ENCODE assay signal across 27 cellular contexts in the genomic region with DNA sequence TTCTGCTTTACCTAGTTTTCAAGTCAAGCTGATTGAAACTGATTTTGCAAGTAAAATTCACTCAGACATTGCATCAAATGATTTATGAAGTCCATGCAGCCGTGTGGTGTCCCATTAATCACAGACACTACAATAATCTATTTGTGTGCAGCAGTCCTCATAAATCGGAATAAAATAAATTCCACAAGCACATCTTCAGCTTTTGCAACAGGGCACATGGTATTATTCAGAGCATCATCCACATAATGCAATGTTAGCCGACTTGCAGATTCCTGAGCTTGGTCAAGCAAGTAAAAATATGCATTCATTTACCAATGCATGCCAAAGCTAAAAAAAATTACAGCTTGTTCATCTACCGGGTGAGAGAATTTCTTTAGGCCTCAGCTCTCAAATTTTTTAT. TPM values are rescaled to one million over a fixed set of nuclear protein-coding genes. Genes with fewer than 3 reads are reported as not detected.
A peak's percentile ranks its signal among the peaks of the same experiment; 100 is the strongest.
DNase-seq lines count a peak whose midpoint lies in the region; ATAC-seq, FAIRE-seq and TF ChIP-seq lines count a peak whose summit lies in the region.
"Had no signal": no experiment of that assay in that cellular context is flagged by ENCODE, and none has a peak within 500 bp of the region (broad histone marks: within the 10 kb centered on the region; RNA-seq: fewer than 3 reads in every experiment).

No MANE protein-coding gene starts in this region.

- POLR2A ChIA-PET in HepG2 (lab: Yijun Ruan, JAX): no interaction called here

- no peaks in the 10 kb centered on the region for H3K9me3 ChIP-seq in mesodermal cell (ENCODE audit: control insufficient read depth, low read length)
- no peaks in the 10 kb centered on the region for H3K9me3 ChIP-seq in HepG2 (ENCODE audit: low read length)
- H3K9me3 ChIP-seq: esophagus squamous epithelium had no signal

- H3K36me3 ChIP-seq in mesodermal cell (ENCODE audit: control insufficient read depth, insufficient read depth, low read length): no peaks in the 10 kb centered on the region
- H3K36me3 ChIP-seq in HepG2 (replicated peaks in 1 of 2; ENCODE audit: control insufficient read depth in 1 of 2, insufficient read depth in 2 of 2, low read length in 2 of 2): no peaks in the 10 kb centered on the region
- H3K36me3 ChIP-seq: esophagus squamous epithelium had no signal

- H3K9ac ChIP-seq in HepG2 (ENCODE audit: insufficient read depth, low read depth, low read length): no peak overlapping the region

- H3K4me3 Mint-ChIP-seq in activated T-helper 2 cell treated with anti-CD3 and anti-CD28 coated beads, Interferon-gamma antibody, Interleukin-2, Interleukin-4, amounts not matched to agents 10 μg/mL and 5 μg/mL and 100 μg/mL, durations not matched to agents 14 hours and 24 hours and 36 hours (ENCODE audit: low read depth): no peak overlapping the region
- H3K4me3 Mint-ChIP-seq: CD8-positive, alpha-beta T cell; effector memory CD8-positive, alpha-beta T cell; memory B cell; nephron; T-helper 17 cell had no signal

- H3K4me2 ChIP-seq in HepG2 (ENCODE audit: low read depth, low read length): no peak overlapping the region

- peak overlapping the region; percentile 19 for H3K27ac ChIP-seq in mesodermal cell (ENCODE audit: low read depth, low read length, severe bottlenecking)
- no peak overlapping the region for H3K27ac ChIP-seq in HepG2 (ENCODE audit: extremely low read length, insufficient read depth, low read length)
- H3K27ac ChIP-seq in coronary artery: no peak overlapping the region
- H3K27ac ChIP-seq: esophagus squamous epithelium, HL-60 had no signal

- intact Hi-C loops in HepG2 (cut with micrococcal nuclease; ENCODE audit: unreplicated experiment): no loop called here
- intact Hi-C loops in activated T-helper 2 cell treated with anti-CD3 and anti-CD28 coated beads, Interferon-gamma antibody, Interleukin-2, Interleukin-4, amounts not matched to agents 10 μg/mL and 5 μg/mL and 100 μg/mL, durations not matched to agents 14 hours and 24 hours and 36 hours (cut with micrococcal nuclease): no loop called here

- H4K20me1 ChIP-seq in HepG2 (ENCODE audit: insufficient read depth, low read length): no peaks in the 10 kb centered on the region

- CTCF ChIA-PET in HepG2 (lab: Yijun Ruan, JAX; ENCODE audit: low intra/inter-chr PET ratio, low total read pairs): no interaction called here

- ATAC-seq in HepG2: no peak
- ATAC-seq: CD8-positive, alpha-beta T cell; effector memory CD8-positive, alpha-beta T cell; K562; T-helper 17 cell had no signal

- no peak for TF ChIP-seq RAD21 in HepG2 (CRISPR knock-in tag; IDR thresholded peaks at IDR 0.05)

- H3K4me1 Mint-ChIP-seq in activated T-helper 2 cell treated with anti-CD3 and anti-CD28 coated beads, Interferon-gamma antibody, Interleukin-2, Interleukin-4, amounts not matched to agents 10 μg/mL and 5 μg/mL and 100 μg/mL, durations not matched to agents 14 hours and 24 hours and 36 hours (ENCODE audit: low read depth): peaks cover 11% of the 10 kb centered on the region
- H3K4me1 Mint-ChIP-seq: memory B cell had no signal

- TF ChIP-seq CTCF in AG09309 (IDR thresholded peaks at IDR 0.05; ENCODE audit: control insufficient read depth, insufficient read depth, low read depth, low read length, missing control alignments) (no peak), cardiac fibroblast (IDR thresholded peaks at IDR 0.05; ENCODE audit: low read depth, low read length) (no peak), HepG2 (CRISPR knock-in tag; IDR thresholded peaks at IDR 0.05) (no peak), coronary artery (IDR thresholded peaks at IDR 0.05) (no peak)

- 81 to 89% methylated on average over 3 of the region's 4 CpGs for WGBS in mesodermal cell (ENCODE audit: insufficient coverage in 2 of 2), 2 experiments
- WGBS in HepG2 (ENCODE audit: low lambda C conversion rate): 53% methylated on average over 4 of the region's 4 CpGs

- no peaks in the 10 kb centered on the region for H3K36me3 Mint-ChIP-seq in activated T-helper 2 cell treated with anti-CD3 and anti-CD28 coated beads, Interferon-gamma antibody, Interleukin-2, Interleukin-4, amounts not matched to agents 10 μg/mL and 5 μg/mL and 100 μg/mL, durations not matched to agents 14 hours and 24 hours and 36 hours (ENCODE audit: low read depth)
- H3K36me3 Mint-ChIP-seq: CD8-positive, alpha-beta T cell; memory B cell had no signal

- BruUV-seq in HepG2 (replicated peaks; lab: Mats Ljungman, UMichigan): no TSS peak

- H3K4me1 ChIP-seq in mesodermal cell (ENCODE audit: control insufficient read depth, insufficient read depth, low read length, poor library complexity, severe bottlenecking) (peaks cover 21% of the 10 kb centered on the region), HepG2 (ENCODE audit: insufficient read depth, low read length) (peaks cover 10% of the 10 kb centered on the region)
- H3K4me1 ChIP-seq: esophagus squamous epithelium had no signal

- H3K4me3 ChIP-seq in AG09309 (ENCODE audit: control insufficient read depth, low read depth, low read length) (no peak overlapping the region), cardiac fibroblast (replicated peaks in 1 of 2; ENCODE audit: low read depth in 2 of 2, low read length in 2 of 2) (no peak overlapping the region), mesodermal cell (ENCODE audit: extremely low read depth, insufficient read depth, low read length, poor library complexity, severe bottlenecking) (no peak overlapping the region), HepG2 (replicated peaks in 1 of 3; ENCODE audit: insufficient read depth in 1 of 3, low read depth in 2 of 3, low read length in 3 of 3) (no peak overlapping the region), coronary artery (no peak overlapping the region)
- H3K4me3 ChIP-seq: esophagus squamous epithelium, K562 had no signal

- in situ Hi-C loops in HepG2 (cut with HindIII; ENCODE audit: extremely low pct_ligation_motif_present, low pct_unique_long_range_greater_than_20kb): no loop called here

- H2AFZ ChIP-seq in HepG2 (ENCODE audit: low read length): no peak overlapping the region

- H3K27me3 Mint-ChIP-seq in activated T-helper 2 cell treated with anti-CD3 and anti-CD28 coated beads, Interferon-gamma antibody, Interleukin-2, Interleukin-4, amounts not matched to agents 10 μg/mL and 5 μg/mL and 100 μg/mL, durations not matched to agents 14 hours and 24 hours and 36 hours (ENCODE audit: low read depth): peaks cover 26% of the 10 kb centered on the region
- H3K27me3 Mint-ChIP-seq: progenitor cell of endocrine pancreas, T-helper 17 cell had no signal

- H3K27me3 ChIP-seq in HepG2 (ENCODE audit: control insufficient read depth in 1 of 2, insufficient read depth in 2 of 2, low read length in 2 of 2): no peaks in the 10 kb centered on the region
- H3K27me3 ChIP-seq: esophagus squamous epithelium had no signal

- TF ChIP-seq POLR2A in HepG2 (IDR thresholded peaks at IDR 0.05; ENCODE audit: insufficient read depth in 1 of 2, low read depth in 2 of 2, low read length in 2 of 2): no peak

- peak; percentile 66 for DNase-seq in AG09309 (ENCODE audit: low read depth)
- DNase-seq in M059J (ENCODE audit: low read depth): peak; percentile 36
- peak; percentile 39 to 52 for DNase-seq in cardiac fibroblast (ENCODE audit: low read depth in 2 of 2)
- no peak for DNase-seq in HepG2 (ENCODE audit: low spot score)
- no peak for DNase-seq in NCI-H128 (lab: John Stamatoyannopoulos, UW; ENCODE audit: unreplicated experiment)
- DNase-seq in coronary artery (ENCODE audit: low spot score): no peak
- no peak for DNase-seq in activated T-helper 2 cell treated with anti-CD3 and anti-CD28 coated beads, Interferon-gamma antibody, Interleukin-2, Interleukin-4, amounts not matched to agents 10 μg/mL and 5 μg/mL and 100 μg/mL, durations not matched to agents 14 hours and 24 hours and 36 hours (ENCODE audit: low spot score)
- DNase-seq: activated CD4-positive, alpha-beta T cell treated with anti-CD3 and anti-CD28 coated beads, Interleukin-2, amount 50 U/mL, for 4 hours; activated naive CD4-positive, alpha-beta T cell; anterior cingulate cortex; CD8-positive, alpha-beta T cell; DND-41; effector memory CD8-positive, alpha-beta T cell; esophagus squamous epithelium; NCI-H1092; NCI-H2081 treated with DMSO at 0.1 percent for 48 hours; NCI-H510A treated with DMSO at 0.1 percent for 48 hours; SIG-M5; stimulated activated CD4-positive, alpha-beta T cell treated with anti-CD3 and anti-CD28 coated beads, Interleukin-4, amount 100 ng/mL, for 1 hour; T-helper 17 cell had no signal

- H3K27ac Mint-ChIP-seq in activated T-helper 2 cell treated with anti-CD3 and anti-CD28 coated beads, Interferon-gamma antibody, Interleukin-2, Interleukin-4, amounts not matched to agents 10 μg/mL and 5 μg/mL and 100 μg/mL, durations not matched to agents 14 hours and 24 hours and 36 hours: no peak overlapping the region
- H3K27ac Mint-ChIP-seq: CD8-positive, alpha-beta T cell; effector memory CD8-positive, alpha-beta T cell; memory B cell; progenitor cell of endocrine pancreas; T-helper 17 cell had no signal

- no peaks in the 10 kb centered on the region for H3K9me3 Mint-ChIP-seq in activated T-helper 2 cell treated with anti-CD3 and anti-CD28 coated beads, Interferon-gamma antibody, Interleukin-2, Interleukin-4, amounts not matched to agents 10 μg/mL and 5 μg/mL and 100 μg/mL, durations not matched to agents 14 hours and 24 hours and 36 hours
- H3K9me3 Mint-ChIP-seq: CD8-positive, alpha-beta T cell; effector memory CD8-positive, alpha-beta T cell; memory B cell; nephron had no signal

- no peak for FAIRE-seq in HepG2 (lab: Jason Lieb, UNC)
- FAIRE-seq: K562, keratinocyte had no signal

- no peak for TF ChIP-seq EP300 in HepG2 (IDR thresholded peaks at IDR 0.05; ENCODE audit: low read depth in 2 of 2, low read length in 2 of 2)
- no peak for TF ChIP-seq EP300 in HepG2 (CRISPR knock-in tag; IDR thresholded peaks at IDR 0.05; ENCODE audit: borderline replicate concordance)

- H3K79me2 ChIP-seq in HepG2 (ENCODE audit: insufficient read depth, low read length): no peaks in the 10 kb centered on the region

RNA-seq across cellular contexts. Expression of a gene that starts 15.8 kb away (rescaled TPM):
- 98.2 and 186 TPM in 2 replicates for total RNA-seq in M059J (2014; rRNA removed; shearing (Covaris generic))
- polyA plus RNA-seq in mesodermal cell (2013, experiment 1 of 2): 45.4 TPM
- polyA plus RNA-seq in mesodermal cell (2013, experiment 2 of 2): 32.6 TPM
- 21.5 and 39.1 TPM in 2 replicates for total RNA-seq in HepG2 (2016; rRNA removed; fragmentation: Illumina TruSeq; extraction: Trizol)
- 87.0 and 95.7 TPM in 2 replicates for total RNA-seq in HepG2 (2016; cell fraction: cytosol; rRNA removed; fragmentation: Illumina TruSeq; extraction: Trizol; ENCODE audit: low read depth)
- 19.5 and 37.7 TPM in 2 replicates for total RNA-seq in HepG2 (2016; cell fraction: insoluble cytoplasmic fraction; rRNA removed; fragmentation: Illumina TruSeq; extraction: Trizol)
- total RNA-seq in HepG2 (2016; cell fraction: membrane; rRNA removed; fragmentation: Illumina TruSeq; extraction: Trizol): 21.6 and 24.0 TPM in 2 replicates
- total RNA-seq in HepG2 (2016; cell fraction: nucleus; rRNA removed; fragmentation: Illumina TruSeq; extraction: Trizol): 70.5 and 71.4 TPM in 2 replicates
- polyA plus RNA-seq in HepG2 (2011; rRNA removed): 61.6 and 69.9 TPM in 2 replicates
- 47.0 and 57.8 TPM in 2 replicates for polyA plus RNA-seq in HepG2 (2011; cell fraction: cytosol; rRNA removed)
- polyA plus RNA-seq in HepG2 (2011; cell fraction: nucleus; rRNA removed): 59.9 and 71.8 TPM in 2 replicates
- polyA plus RNA-seq in HepG2 (2012): 47.6 and 59.6 TPM in 2 replicates
- 1.1 and 2.4 TPM in 2 replicates for polyA plus RNA-seq in HepG2 (2016; cell fraction: cytosol; fragmentation: Illumina TruSeq; extraction: Trizol; ENCODE audit: low read depth)
- polyA plus RNA-seq in HepG2 (2016; cell fraction: insoluble cytoplasmic fraction; fragmentation: Illumina TruSeq; extraction: Trizol; ENCODE audit: low read depth): 14.9 and 16.1 TPM in 2 replicates
- 3.8 and 5.1 TPM in 2 replicates for polyA plus RNA-seq in HepG2 (2016; cell fraction: membrane; fragmentation: Illumina TruSeq; extraction: Trizol; ENCODE audit: low read depth)
- 36.1 and 38.6 TPM in 2 replicates for polyA plus RNA-seq in HepG2 (2016; cell fraction: nucleus; fragmentation: Illumina TruSeq; extraction: Trizol; ENCODE audit: insufficient read depth, low read depth)
- polyA minus RNA-seq in HepG2 (2011; rRNA and poly(A)+ RNA removed; ENCODE audit: low replicate concordance): 452 and 516 TPM in 2 replicates
- polyA minus RNA-seq in HepG2 (2011; cell fraction: cytosol; rRNA and poly(A)+ RNA removed): 226 and 235 TPM in 2 replicates
- polyA minus RNA-seq in HepG2 (2011; cell fraction: nucleus; rRNA and poly(A)+ RNA removed): 306 and 348 TPM in 2 replicates
- total RNA-seq in activated T-helper 2 cell treated with anti-CD3 and anti-CD28 coated beads, Interferon-gamma antibody, Interleukin-2, Interleukin-4, amounts not matched to agents 10 μg/mL and 5 μg/mL and 100 μg/mL, durations not matched to agents 14 hours and 24 hours and 36 hours: 12.4 and 12.8 TPM in 2 replicates

Comparison
In these comparisons a context has a peak if more than half of its experiments do, and no peak if none do; other contexts are left out.
1. DNase-seq: peak in AG09309 (single experiment), M059J (single experiment) and cardiac fibroblast (2 of 2); none in HepG2 (single experiment), NCI-H128 (single experiment), coronary artery (single experiment) and activated T-helper 2 cell treated with anti-CD3 and anti-CD28 coated beads, Interferon-gamma antibody, Interleukin-2, Interleukin-4, amounts not matched to agents 10 μg/mL and 5 μg/mL and 100 μg/mL, durations not matched to agents 14 hours and 24 hours and 36 hours (single experiment).